8 cellular contexts compared by ENCODE assay signal in genomic region chr17:7329360-7330098, GRCh38. TPM values are rescaled to one million over a fixed set of nuclear protein-coding genes. Genes with fewer than 3 reads are reported as not detected.
DNase-seq lines count a peak whose midpoint lies in the region; ATAC-seq and TF ChIP-seq lines count a peak whose summit lies in the region.

No MANE protein-coding gene starts in this region.

- H3K4me1 Mint-ChIP-seq in activated naive CD8-positive, alpha-beta T cell (ENCODE audit: low read depth) = peaks cover 43% of the 10 kb centered on the region

- H3K9me3 Mint-ChIP-seq in activated naive CD8-positive, alpha-beta T cell (ENCODE audit: low read depth) = no peaks in the 10 kb centered on the region

- H3K27ac ChIP-seq in temporal lobe (ENCODE audit: low read depth, low read length) = peak overlapping the region; percentile 94

- DNase-seq in NCI-H1092 treated with DMSO at 0.1 percent for 48 hours (lab: John Stamatoyannopoulos, UW) (peak; percentile 95), glomerular endothelial cell (ENCODE audit: extremely low read depth, low read depth, low spot score) (peak; percentile 92), occipital lobe (lab: John Stamatoyannopoulos, UW) (peak; percentile 94)

- ATAC-seq in HG02588 (IDR thresholded peaks at IDR 0.05; ENCODE audit: unreplicated experiment) (peak; percentile 56), SK-N-SH treated with all-trans-retinoic acid at 6 μM for 48 hours (peak; percentile 80)

- peaks cover 2% of the 10 kb centered on the region for H3K36me3 Mint-ChIP-seq in activated naive CD8-positive, alpha-beta T cell

- H3K4me3 ChIP-seq in GM08714 (ENCODE audit: low read length) = peak overlapping the region; percentile 77

- H3K27ac Mint-ChIP-seq in activated naive CD8-positive, alpha-beta T cell = peak overlapping the region; percentile 96

- H3K27me3 Mint-ChIP-seq in activated naive CD8-positive, alpha-beta T cell = no peaks in the 10 kb centered on the region

- peak overlapping the region; percentile 94 for H3K4me3 Mint-ChIP-seq in activated naive CD8-positive, alpha-beta T cell

TF ChIP-seq in SK-N-SH treated with all-trans-retinoic acid at 6 μM for 48 hours, 23 proteins besides CTCF, POLR2A, EP300 and RAD21:
- TF ChIP-seq BACH2 (CRISPR knock-in tag; IDR thresholded peaks at IDR 0.05; ENCODE audit: borderline replicate concordance) (no peak), CSDC2 (CRISPR knock-in tag; IDR thresholded peaks at IDR 0.05) (no peak), GLIS3 (CRISPR knock-in tag; IDR thresholded peaks at IDR 0.05) (no peak), ZFP3 (CRISPR knock-in tag; IDR thresholded peaks at IDR 0.05) (no peak), ZNF8 (CRISPR knock-in tag; IDR thresholded peaks at IDR 0.05) (no peak), SNAI2 (CRISPR knock-in tag; IDR thresholded peaks at IDR 0.05) (no peak), CREB5 (CRISPR knock-in tag; IDR thresholded peaks at IDR 0.05; ENCODE audit: low read depth) (no peak), ZC3H10 (CRISPR knock-in tag; IDR thresholded peaks at IDR 0.05) (no peak), OSR1 (CRISPR knock-in tag; IDR thresholded peaks at IDR 0.05) (no peak), ISL1 (CRISPR knock-in tag; IDR thresholded peaks at IDR 0.05) (no peak), ZFP30 (CRISPR knock-in tag; IDR thresholded peaks at IDR 0.05) (no peak), RARB (CRISPR knock-in tag; IDR thresholded peaks at IDR 0.05) (no peak), ARNTL (CRISPR knock-in tag; IDR thresholded peaks at IDR 0.05; ENCODE audit: borderline replicate concordance, low read depth) (no peak), PPARA (CRISPR knock-in tag; IDR thresholded peaks at IDR 0.05; ENCODE audit: borderline replicate concordance) (no peak)
- TF ChIP-seq, protein P1, sequence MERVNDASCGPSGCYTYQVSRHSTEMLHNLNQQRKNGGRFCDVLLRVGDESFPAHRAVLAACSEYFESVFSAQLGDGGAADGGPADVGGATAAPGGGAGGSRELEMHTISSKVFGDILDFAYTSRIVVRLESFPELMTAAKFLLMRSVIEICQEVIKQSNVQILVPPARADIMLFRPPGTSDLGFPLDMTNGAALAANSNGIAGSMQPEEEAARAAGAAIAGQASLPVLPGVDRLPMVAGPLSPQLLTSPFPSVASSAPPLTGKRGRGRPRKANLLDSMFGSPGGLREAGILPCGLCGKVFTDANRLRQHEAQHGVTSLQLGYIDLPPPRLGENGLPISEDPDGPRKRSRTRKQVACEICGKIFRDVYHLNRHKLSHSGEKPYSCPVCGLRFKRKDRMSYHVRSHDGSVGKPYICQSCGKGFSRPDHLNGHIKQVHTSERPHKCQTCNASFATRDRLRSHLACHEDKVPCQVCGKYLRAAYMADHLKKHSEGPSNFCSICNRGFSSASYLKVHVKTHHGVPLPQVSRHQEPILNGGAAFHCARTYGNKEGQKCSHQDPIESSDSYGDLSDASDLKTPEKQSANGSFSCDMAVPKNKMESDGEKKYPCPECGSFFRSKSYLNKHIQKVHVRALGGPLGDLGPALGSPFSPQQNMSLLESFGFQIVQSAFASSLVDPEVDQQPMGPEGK (CRISPR knock-in tag; IDR thresholded peaks at IDR 0.05; ENCODE audit: borderline replicate concordance) = no peak
- TF ChIP-seq, protein P2, sequence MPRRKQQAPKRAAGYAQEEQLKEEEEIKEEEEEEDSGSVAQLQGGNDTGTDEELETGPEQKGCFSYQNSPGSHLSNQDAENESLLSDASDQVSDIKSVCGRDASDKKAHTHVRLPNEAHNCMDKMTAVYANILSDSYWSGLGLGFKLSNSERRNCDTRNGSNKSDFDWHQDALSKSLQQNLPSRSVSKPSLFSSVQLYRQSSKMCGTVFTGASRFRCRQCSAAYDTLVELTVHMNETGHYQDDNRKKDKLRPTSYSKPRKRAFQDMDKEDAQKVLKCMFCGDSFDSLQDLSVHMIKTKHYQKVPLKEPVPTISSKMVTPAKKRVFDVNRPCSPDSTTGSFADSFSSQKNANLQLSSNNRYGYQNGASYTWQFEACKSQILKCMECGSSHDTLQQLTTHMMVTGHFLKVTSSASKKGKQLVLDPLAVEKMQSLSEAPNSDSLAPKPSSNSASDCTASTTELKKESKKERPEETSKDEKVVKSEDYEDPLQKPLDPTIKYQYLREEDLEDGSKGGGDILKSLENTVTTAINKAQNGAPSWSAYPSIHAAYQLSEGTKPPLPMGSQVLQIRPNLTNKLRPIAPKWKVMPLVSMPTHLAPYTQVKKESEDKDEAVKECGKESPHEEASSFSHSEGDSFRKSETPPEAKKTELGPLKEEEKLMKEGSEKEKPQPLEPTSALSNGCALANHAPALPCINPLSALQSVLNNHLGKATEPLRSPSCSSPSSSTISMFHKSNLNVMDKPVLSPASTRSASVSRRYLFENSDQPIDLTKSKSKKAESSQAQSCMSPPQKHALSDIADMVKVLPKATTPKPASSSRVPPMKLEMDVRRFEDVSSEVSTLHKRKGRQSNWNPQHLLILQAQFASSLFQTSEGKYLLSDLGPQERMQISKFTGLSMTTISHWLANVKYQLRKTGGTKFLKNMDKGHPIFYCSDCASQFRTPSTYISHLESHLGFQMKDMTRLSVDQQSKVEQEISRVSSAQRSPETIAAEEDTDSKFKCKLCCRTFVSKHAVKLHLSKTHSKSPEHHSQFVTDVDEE (CRISPR knock-in tag; IDR thresholded peaks at IDR 0.05) = no peak
- TF ChIP-seq, protein P3, sequence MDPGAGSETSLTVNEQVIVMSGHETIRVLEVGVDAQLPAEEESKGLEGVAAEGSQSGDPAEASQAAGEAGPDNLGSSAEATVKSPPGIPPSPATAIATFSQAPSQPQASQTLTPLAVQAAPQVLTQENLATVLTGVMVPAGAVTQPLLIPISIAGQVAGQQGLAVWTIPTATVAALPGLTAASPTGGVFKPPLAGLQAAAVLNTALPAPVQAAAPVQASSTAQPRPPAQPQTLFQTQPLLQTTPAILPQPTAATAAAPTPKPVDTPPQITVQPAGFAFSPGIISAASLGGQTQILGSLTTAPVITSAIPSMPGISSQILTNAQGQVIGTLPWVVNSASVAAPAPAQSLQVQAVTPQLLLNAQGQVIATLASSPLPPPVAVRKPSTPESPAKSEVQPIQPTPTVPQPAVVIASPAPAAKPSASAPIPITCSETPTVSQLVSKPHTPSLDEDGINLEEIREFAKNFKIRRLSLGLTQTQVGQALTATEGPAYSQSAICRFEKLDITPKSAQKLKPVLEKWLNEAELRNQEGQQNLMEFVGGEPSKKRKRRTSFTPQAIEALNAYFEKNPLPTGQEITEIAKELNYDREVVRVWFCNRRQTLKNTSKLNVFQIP (CRISPR knock-in tag; IDR thresholded peaks at IDR 0.05; ENCODE audit: borderline replicate concordance, low read depth) = no peak
TF ChIP-seq in SK-N-SH treated with all-trans-retinoic acid at 6 μM for 48 hours: peak in this region for 0.

RNA-seq across cellular contexts. Expression of gene NEURL4, which starts 0.4 kb away (rescaled TPM):
- 15.5 and 16.4 TPM in 2 replicates for total RNA-seq in glomerular endothelial cell
- 46.6 TPM for total RNA-seq in occipital lobe
- 37.9 TPM for total RNA-seq in temporal lobe

RNA-seq across cellular contexts. Expression of gene ACAP1, which starts 6.8 kb away (rescaled TPM):
- total RNA-seq in glomerular endothelial cell (53.1 TPM in 1 of 2 replicates, not detected in the other), occipital lobe (not detected), temporal lobe (0.25 TPM)

RNA-seq across cellular contexts. Expression of gene GPS2, which starts 14.4 kb away (rescaled TPM):
- total RNA-seq in glomerular endothelial cell (48.2 and 64.6 TPM in 2 replicates), occipital lobe (29.5 TPM), temporal lobe (25.3 TPM)

RNA-seq across cellular contexts. Expression of gene EIF5A, which starts 22.1 kb away (rescaled TPM):
- 432 and 433 TPM in 2 replicates for total RNA-seq in glomerular endothelial cell
- 156 TPM for total RNA-seq in occipital lobe
- 115 TPM for total RNA-seq in temporal lobe

RNA-seq across cellular contexts. Expression of gene KCTD11, which starts 22.4 kb away (rescaled TPM):
- 7.1 and 8.5 TPM in 2 replicates for total RNA-seq in glomerular endothelial cell
- 3.9 TPM for total RNA-seq in occipital lobe
- total RNA-seq in temporal lobe = 3.2 TPM

Comparison
In these comparisons a context has a peak if more than half of its experiments do, and no peak if none do; other contexts are left out.
1. Peak in every context shown above with its lines: DNase-seq, ATAC-seq, H3K4me3 ChIP-seq and H3K27ac ChIP-seq.